Comparison of ENCODE assay signal across 8 cellular contexts in the genomic region with DNA sequence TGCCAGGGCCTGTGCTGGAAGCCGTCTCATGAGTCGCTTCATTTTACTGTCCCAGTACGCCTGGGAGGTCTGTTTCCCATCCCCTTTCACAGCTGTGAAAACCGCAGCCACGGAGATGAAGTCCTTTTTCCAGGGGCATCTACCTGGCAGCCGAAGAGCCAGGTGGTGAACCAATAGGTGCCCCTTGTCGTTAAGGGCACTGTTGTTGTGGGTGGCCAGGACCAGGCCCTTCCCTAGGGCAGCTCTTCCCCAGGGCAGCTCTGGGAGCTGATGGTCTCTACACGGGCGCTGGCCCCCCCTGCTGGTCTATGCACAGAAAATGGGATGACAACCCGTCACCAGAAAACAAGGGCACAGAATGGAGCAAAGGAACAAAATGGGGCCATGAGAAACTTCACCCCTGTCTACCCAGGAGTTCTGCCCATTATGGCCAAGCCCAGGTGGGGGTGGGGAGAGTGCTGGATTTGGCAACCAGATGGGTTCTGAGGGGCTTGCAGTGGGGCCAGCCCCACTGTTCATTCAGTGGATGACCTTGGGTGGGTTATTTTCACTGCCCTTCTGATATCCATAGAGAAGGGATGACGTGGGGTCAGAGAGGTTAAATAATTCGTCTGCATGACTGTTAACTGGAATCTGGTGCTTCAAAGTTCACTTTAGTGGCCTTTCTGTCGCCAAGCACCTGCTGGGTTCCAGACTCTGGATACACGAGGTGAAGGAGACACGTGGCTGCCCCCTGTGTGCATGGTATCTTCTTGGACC. TPM values are rescaled to one million over a fixed set of nuclear protein-coding genes. Genes with fewer than 3 reads are reported as not detected.
A peak's percentile ranks its signal among the peaks of the same experiment; 100 is the strongest.
DNase-seq lines count a peak whose midpoint lies in the region; ATAC-seq, FAIRE-seq and TF ChIP-seq lines count a peak whose summit lies in the region.

No MANE protein-coding gene starts in this region.

- 53% methylated on average over 13 of the region's 15 CpGs for WGBS in GM12878 (ENCODE audit: insufficient coverage, insufficient replicate concordance, low lambda C conversion rate, missing lambda C conversion rate)
- 66 to 72% methylated on average over 15 of the region's 15 CpGs for WGBS in lower leg skin, 2 donors

- peak overlapping the region; percentile 11 for H3K27ac Mint-ChIP-seq in T-helper 1 cell treated with Interleukin-12 subunit alpha and Interleukin-12 subunit beta and Interleukin-4 antibody, amounts not matched to agents 30 μg/mL and 1 μg/mL, for 36 hours
- H3K27ac Mint-ChIP-seq in immature natural killer cell = no peak overlapping the region

- RAD21 ChIA-PET in GM12878 (lab: Charles Lee; ENCODE audit: unreplicated experiment) = interaction anchor here (0.6 to 11.3 kb wide), 32 partner anchors 10 to 407 kb away, joined by 3 to 243 read pairs (median 4); a partner anchor contains a TSS

- peak overlapping the region; percentile 80; the same call in 1 of the 2 replicates for H3K4me2 ChIP-seq in GM12878 (ENCODE audit: control insufficient read depth, insufficient read depth)

- peaks cover 55% of the 10 kb centered on the region for H3K4me1 Mint-ChIP-seq in T-helper 1 cell treated with Interleukin-12 subunit alpha and Interleukin-12 subunit beta and Interleukin-4 antibody, amounts not matched to agents 30 μg/mL and 1 μg/mL, for 36 hours (ENCODE audit: low read depth)
- peaks cover 42 to 50% of the 10 kb centered on the region in 2 donors for H3K4me1 Mint-ChIP-seq in immature natural killer cell

- H3K9me3 Mint-ChIP-seq in T-helper 1 cell treated with Interleukin-12 subunit alpha and Interleukin-12 subunit beta and Interleukin-4 antibody, amounts not matched to agents 30 μg/mL and 1 μg/mL, for 36 hours = no peaks in the 10 kb centered on the region
- no peaks in the 10 kb centered on the region for H3K9me3 Mint-ChIP-seq in immature natural killer cell

- in situ Hi-C loops in GM12878 (cut with MboI) = no loop called here

- intact Hi-C loops in GM12878 (cut with micrococcal nuclease; ENCODE audit: unreplicated experiment) (loop anchor here (1.0 to 10.0 kb wide), 5 partner anchors 59 to 392 kb away; no protein-coding TSS in a partner anchor), lower leg skin (cut with DNase I; ENCODE audit: low total_unique reads) (no loop called here)

- TF ChIP-seq RAD21 in GM12878 (IDR thresholded peaks at IDR 0.05; ENCODE audit: insufficient read depth, low read depth, low read length) = peak; percentile 88

- TF ChIP-seq POLR2A in GM12878 (IDR thresholded peaks at IDR 0.05; ENCODE audit: low read depth, low read length) (no peak), lower leg skin (IDR thresholded peaks at IDR 0.05) (no peak)

- no peak overlapping the region for H3K9ac ChIP-seq in GM12878 (ENCODE audit: control insufficient read depth, insufficient read depth, low read length)

- peak; percentile 42 for ATAC-seq in GM12878
- no peak for ATAC-seq in GM21447 (IDR thresholded peaks at IDR 0.05; ENCODE audit: unreplicated experiment)

- POLR2A ChIA-PET in GM12878 (lab: Charles Lee) = interaction anchor here (0.5 to 7.8 kb wide), 18 partner anchors 11 to 392 kb away, joined by 3 to 60 read pairs (median 4); a partner anchor contains a TSS

- peaks cover 35% of the 10 kb centered on the region for H3K27me3 Mint-ChIP-seq in T-helper 1 cell treated with Interleukin-12 subunit alpha and Interleukin-12 subunit beta and Interleukin-4 antibody, amounts not matched to agents 30 μg/mL and 1 μg/mL, for 36 hours (ENCODE audit: low read depth)
- peaks cover 31 to 59% (median 51%) of the 10 kb centered on the region in 3 donors for H3K27me3 Mint-ChIP-seq in immature natural killer cell (ENCODE audit: low read depth in 3 of 3)

- SMC1A ChIA-PET in GM12878 (lab: Charles Lee; ENCODE audit: uncharacterized antibody, unreplicated experiment) = interaction anchor here (0.7 to 9.5 kb wide), 38 partner anchors 15 to 412 kb away, joined by 3 to 104 read pairs (median 4); a partner anchor contains a TSS

- H3K4me3 Mint-ChIP-seq in T-helper 1 cell treated with Interleukin-12 subunit alpha and Interleukin-12 subunit beta and Interleukin-4 antibody, amounts not matched to agents 30 μg/mL and 1 μg/mL, for 36 hours = no peak overlapping the region
- peak overlapping the region in 1 of 5 donors; percentile 3 for H3K4me3 Mint-ChIP-seq in immature natural killer cell

- no peaks in the 10 kb centered on the region for H3K27me3 ChIP-seq in GM12878 (replicated peaks in 1 of 2; ENCODE audit: control insufficient read depth in 2 of 2, insufficient read depth in 2 of 2, low read length in 1 of 2)

- H3K4me3 ChIP-seq in LNCaP clone FGC (ENCODE audit: low read depth, low read length) (no peak overlapping the region), GM12878 (no peak overlapping the region), lower leg skin (ENCODE audit: low read depth, poor library complexity, severe bottlenecking) (no peak overlapping the region)

- H4K20me1 ChIP-seq in GM12878 (ENCODE audit: control insufficient read depth, insufficient read depth) = no peaks in the 10 kb centered on the region

- TF ChIP-seq CTCF in LNCaP clone FGC (IDR thresholded peaks at IDR 0.05; ENCODE audit: control insufficient read depth, extremely low read depth, insufficient read depth) = peak; percentile 74
- peak; percentile 70 to 88 (median 74); a peak in 5 of 6 replicates for TF ChIP-seq CTCF in GM12878 (IDR thresholded peaks at IDR 0.05 in 2 of 3, conservative IDR thresholded peaks at IDR 0.05 in 1 of 3; ENCODE audit: control insufficient read depth in 2 of 3, extremely low read depth in 1 of 3, insufficient read depth in 1 of 3, low read depth in 3 of 3, low read length in 3 of 3)
- no peak for TF ChIP-seq CTCF in lower leg skin (IDR thresholded peaks at IDR 0.05)

- peaks cover 44% of the 10 kb centered on the region for H3K4me1 ChIP-seq in GM12878 (ENCODE audit: control insufficient read depth, insufficient read depth, low read length)

- H3K9me3 ChIP-seq in GM12878 (replicated peaks; ENCODE audit: control insufficient read depth, insufficient read depth, low read length) = no peaks in the 10 kb centered on the region

- DNase-seq in DMS114 treated with DMSO at 0.1 percent for 48 hours (lab: John Stamatoyannopoulos, UW; ENCODE audit: unreplicated experiment) (peak; percentile 24), LNCaP clone FGC (ENCODE audit: low read depth) (no peak), GM12878 (ENCODE audit: low read depth, low spot score) (no peak), immature natural killer cell (peak; percentile 31 to 54 (median 36)), lower leg skin (ENCODE audit: low spot score in 2 of 2) (no peak)
- DNase-seq in stimulated activated CD4-positive, alpha-beta T cell treated with anti-CD3 and anti-CD28 coated beads, Interleukin-2, amount 100 ng/mL, for 4 hours (ENCODE audit: low read depth) = peak; percentile 41

- H2AFZ ChIP-seq in GM12878 (ENCODE audit: control insufficient read depth, low read depth, low read length) = no peak overlapping the region

- H3K36me3 Mint-ChIP-seq in T-helper 1 cell treated with Interleukin-12 subunit alpha and Interleukin-12 subunit beta and Interleukin-4 antibody, amounts not matched to agents 30 μg/mL and 1 μg/mL, for 36 hours (ENCODE audit: low read depth) = peaks cover 11% of the 10 kb centered on the region
- no peaks in the 10 kb centered on the region for H3K36me3 Mint-ChIP-seq in immature natural killer cell

- peaks cover 2% of the 10 kb centered on the region; the same call in 1 of the 2 replicates for H3K79me2 ChIP-seq in GM12878 (ENCODE audit: control insufficient read depth, insufficient read depth, low read length)

- CTCF ChIA-PET in GM12878 (lab: Yijun Ruan, JAX) = interaction anchor here (0.7 to 8.6 kb wide), 41 partner anchors 10 to 408 kb away, joined by 3 to 170 read pairs (median 4); a partner anchor contains a TSS

- FAIRE-seq in GM12878 (lab: Jason Lieb, UNC) = no peak

- no peaks in the 10 kb centered on the region for H3K36me3 ChIP-seq in GM12878 (ENCODE audit: control insufficient read depth in 2 of 2, insufficient read depth in 2 of 2, low read length in 1 of 2)

- H3K27ac ChIP-seq in GM12878 (ENCODE audit: control insufficient read depth, insufficient read depth) = no peak overlapping the region

- BruUV-seq in GM12878 (replicated peaks; lab: Mats Ljungman, UMichigan) = no TSS peak

- no peak for TF ChIP-seq EP300 in GM12878 (IDR thresholded peaks at IDR 0.05; ENCODE audit: borderline replicate concordance in 1 of 2, control insufficient read depth in 1 of 2, low read depth in 2 of 2, low read length in 2 of 2)

TF ChIP-seq in GM12878, 131 proteins besides CTCF, POLR2A, EP300 and RAD21 (continues in another document):
- TF ChIP-seq SIX5 (IDR thresholded peaks at IDR 0.05; ENCODE audit: low read depth, low read length, severe bottlenecking) = no peak

RNA-seq across cellular contexts. Expression of a gene that starts 11.5 kb away (rescaled TPM):
- 50.7 and 51.0 TPM in 2 replicates for total RNA-seq in GM12878 (2013; cell fraction: nucleolus; rRNA removed)
- total RNA-seq in GM12878 (2014; rRNA removed) (30.3 and 38.6 TPM in 2 replicates), GM12878 (2014; rRNA removed; fragmentation: Illumina TruSeq; extraction: Trizol) (25.4 and 26.6 TPM in 2 replicates), GM12878 (2021) (39.2 and 39.3 TPM in 2 replicates), lower leg skin (10 to 100 TPM in 1 of 4 donors, 1 to 10 TPM in 3; 5.9 to 12.7 (median 7.9) TPM)
- 18.7 TPM for polyA plus RNA-seq in GM12878 (2011; ENCODE audit: low read depth)
- polyA plus RNA-seq in GM12878 (2011; rRNA removed) (34.0 and 51.7 TPM in 2 replicates), GM12878 (2014; fragmentation: Illumina TruSeq; extraction: Trizol) (47.1 and 65.7 TPM in 2 replicates), GM12878 (2014; fragmentation: Nextera tagmentation; extraction: Ambion mirVana) (10 to 100 TPM in 1 of 2 experiments, 1 to 10 TPM in 1; 9.6 to 21.7 TPM), GM12878 (2014; rRNA removed) (28.5 and 34.6 TPM in 2 replicates), GM12878 (2016; fragmentation: Nextera tagmentation; extraction: Ambion mirVana) (10 to 100 TPM; 26.4 to 68.8 TPM), immature natural killer cell (1 to 10 TPM; 1.6 to 5.5 (median 5.2) TPM)
- 16.0 and 24.0 TPM in 2 replicates for polyA plus RNA-seq in GM12878 (2011; cell fraction: cytosol; rRNA removed)
- 18.6 and 23.4 TPM in 2 replicates for polyA plus RNA-seq in GM12878 (2011; cell fraction: nucleus; rRNA removed)
- polyA plus RNA-seq in GM12878 (2012) = 25.6 and 28.3 TPM in 2 replicates
- polyA minus RNA-seq in GM12878 (2011; rRNA and poly(A)+ RNA removed) = 14.5 and 20.4 TPM in 2 replicates
- 6.9 and 8.0 TPM in 2 replicates for polyA minus RNA-seq in GM12878 (2011; cell fraction: cytosol; rRNA and poly(A)+ RNA removed)
- polyA minus RNA-seq in GM12878 (2011; cell fraction: nucleus; rRNA and poly(A)+ RNA removed) = 5.2 and 6.1 TPM in 2 replicates

Comparison
In these comparisons a context has a peak if more than half of its experiments do, and no peak if none do; other contexts are left out.
1. DNase-seq: peak in DMS114 treated with DMSO at 0.1 percent for 48 hours (single experiment), immature natural killer cell (3 of 3) and stimulated activated CD4-positive, alpha-beta T cell treated with anti-CD3 and anti-CD28 coated beads, Interleukin-2, amount 100 ng/mL, for 4 hours (single experiment); none in LNCaP clone FGC (single experiment), GM12878 (single experiment) and lower leg skin (0 of 2).
2. CTCF ChIP-seq: peak in LNCaP clone FGC (single experiment) and GM12878 (3 of 3); none in lower leg skin (0 of 3).